In genomic region chrX:153352858-153353257, GRCh38 we compare ENCODE assay signal across 25 cellular contexts. TPM values are rescaled to one million over a fixed set of nuclear protein-coding genes. Genes with fewer than 3 reads are reported as not detected.
DNase-seq lines count a peak whose midpoint lies in the region; TF ChIP-seq lines count a peak whose summit lies in the region.
"Had no signal": no experiment of that assay in that cellular context is flagged by ENCODE, and none has a peak within 500 bp of the region (broad histone marks: within the 10 kb centered on the region; RNA-seq: fewer than 3 reads in every experiment).

No MANE protein-coding gene starts in this region.

- peaks cover 3 to 34% of the 10 kb centered on the region in 2 experiments; a peak in 2 of 3 replicates for H3K36me3 ChIP-seq in HEK293 (ENCODE audit: control insufficient read depth in 2 of 2, insufficient read depth in 1 of 2, low read length in 2 of 2)
- H3K36me3 ChIP-seq in OCI-LY1 (ENCODE audit: insufficient read depth, low read length): peaks cover 21% of the 10 kb centered on the region
- H3K36me3 ChIP-seq in parathyroid adenoma (ENCODE audit: control insufficient read depth, insufficient read depth, low read length): no peaks in the 10 kb centered on the region

- TF ChIP-seq CTCF in HEK293 (tag by site-specific recombination; IDR thresholded peaks at IDR 0.05) (no peak), OCI-LY1 (IDR thresholded peaks at IDR 0.05; ENCODE audit: low read length) (no peak), VCaP (conservative IDR thresholded peaks at IDR 0.05) (no peak), parathyroid adenoma (IDR thresholded peaks at IDR 0.05) (no peak), foreskin fibroblast (IDR thresholded peaks at IDR 0.05; ENCODE audit: low read depth, low read length) (no peak)

- H3K4me2 ChIP-seq in OCI-LY1 (ENCODE audit: low read length) (peak overlapping the region; percentile 48; the same call in 1 of the 2 replicates), parathyroid adenoma (ENCODE audit: low read length) (no peak overlapping the region)
- H3K4me2 ChIP-seq: A549; BLaER1 treated with 17β-estradiol and CSF1 and Interleukin-3, amounts not matched to agents 10 nM and 100 nM had no signal

- H3K4me1 ChIP-seq in HEK293 (ENCODE audit: control insufficient read depth, insufficient read depth, low read length): no peaks in the 10 kb centered on the region
- H3K4me1 ChIP-seq in OCI-LY1 (ENCODE audit: insufficient read depth, low read length, severe bottlenecking): peaks cover 56% of the 10 kb centered on the region
- peaks cover 32% of the 10 kb centered on the region for H3K4me1 ChIP-seq in parathyroid adenoma
- H3K4me1 ChIP-seq: A549; BLaER1 treated with 17β-estradiol and CSF1 and Interleukin-3, amounts not matched to agents 10 nM and 100 nM had no signal

- no peaks in the 10 kb centered on the region for H3K9me2 ChIP-seq in OCI-LY1 (ENCODE audit: low read depth, low read length)

- CTCF ChIA-PET in HEK293 (lab: Yijun Ruan, JAX): interaction anchor here (0.6 to 1.1 kb wide), 3 partner anchors 9 to 448 kb away, joined by 3 to 4 read pairs (median 4); no protein-coding TSS in a partner anchor

- H3K4me3 ChIP-seq in HEK293 (ENCODE audit: low read depth, low read length) (no peak overlapping the region), OCI-LY1 (ENCODE audit: low read depth, low read length, poor library complexity, severe bottlenecking) (peak overlapping the region; percentile 19), parathyroid adenoma (ENCODE audit: low read depth, low read length) (no peak overlapping the region), foreskin fibroblast (ENCODE audit: low read depth in 1 of 2, low read length in 2 of 2) (no peak overlapping the region)
- H3K4me3 ChIP-seq: A549; BLaER1 treated with 17β-estradiol and CSF1 and Interleukin-3, amounts not matched to agents 10 nM and 100 nM; GM12878 had no signal

- H3K9me3 ChIP-seq in HEK293 (ENCODE audit: control insufficient read depth, insufficient read depth, low read depth, low read length): no peaks in the 10 kb centered on the region
- H3K9me3 ChIP-seq in OCI-LY1 (ENCODE audit: low read length): no peaks in the 10 kb centered on the region
- H3K9me3 ChIP-seq in parathyroid adenoma (ENCODE audit: control insufficient read depth, low read length): no peaks in the 10 kb centered on the region
- H3K9me3 ChIP-seq: A549 had no signal

- no peak overlapping the region for H3K27ac ChIP-seq in HEK293 (ENCODE audit: extremely low read depth, low read depth, low read length)
- H3K27ac ChIP-seq in OCI-LY1 (ENCODE audit: low read depth, low read length, poor library complexity, severe bottlenecking): peak overlapping the region; percentile 97
- H3K27ac ChIP-seq in VCaP: 0 out of 2 replicates have a peak overlapping the region, but pooled peaks have one; percentile 39
- H3K27ac ChIP-seq in parathyroid adenoma: peak overlapping the region; percentile 62
- H3K27ac ChIP-seq: 22Rv1; A549; BLaER1 treated with 17β-estradiol and CSF1 and Interleukin-3, amounts not matched to agents 10 nM and 100 nM; C4-2B had no signal

- H3K79me2 ChIP-seq in OCI-LY1 (ENCODE audit: insufficient read depth, low read length): no peaks in the 10 kb centered on the region
- H3K79me2 ChIP-seq in parathyroid adenoma: no peaks in the 10 kb centered on the region

- POLR2A ChIA-PET in HEK293 (lab: Yijun Ruan, JAX): no interaction called here

- H3K9ac ChIP-seq in OCI-LY1 (ENCODE audit: low read length): peak overlapping the region; percentile 47; the same call in 1 of the 2 replicates
- H3K9ac ChIP-seq in parathyroid adenoma: no peak overlapping the region
- H3K9ac ChIP-seq: BLaER1 treated with 17β-estradiol and CSF1 and Interleukin-3, amounts not matched to agents 10 nM and 100 nM had no signal

- DNase-seq in mesenteric fat pad (ENCODE audit: low spot score): no peak
- no peak for DNase-seq in foreskin fibroblast
- DNase-seq in amygdala (lab: John Stamatoyannopoulos, UW): no peak
- DNase-seq: AML-193; CD4-positive, alpha-beta T cell; CD8-positive, alpha-beta T cell; DMS 273 treated with DMSO at 0.1 percent for 48 hours; DMS153; DMS53; DND-41; EL; GDM1 had no signal

- no peaks in the 10 kb centered on the region for H3K27me3 ChIP-seq in OCI-LY1 (ENCODE audit: insufficient read depth, low read length)
- no peaks in the 10 kb centered on the region for H3K27me3 ChIP-seq in parathyroid adenoma (ENCODE audit: control insufficient read depth, insufficient read depth, low read length)

- no peaks in the 10 kb centered on the region for H3F3A ChIP-seq in OCI-LY1 (ENCODE audit: insufficient read depth, low read length)

- H2AFZ ChIP-seq in OCI-LY1 (ENCODE audit: low read length) (no peak overlapping the region), parathyroid adenoma (no peak overlapping the region)

- no peaks in the 10 kb centered on the region for H4K20me1 ChIP-seq in OCI-LY1 (ENCODE audit: insufficient read depth, low read length)

TF ChIP-seq in HEK293, 187 proteins besides CTCF, POLR2A, EP300 and RAD21:
- peak; percentile 86 for TF ChIP-seq ZIC2 (tag by site-specific recombination; IDR thresholded peaks at IDR 0.05)
- TF ChIP-seq, protein P1, sequence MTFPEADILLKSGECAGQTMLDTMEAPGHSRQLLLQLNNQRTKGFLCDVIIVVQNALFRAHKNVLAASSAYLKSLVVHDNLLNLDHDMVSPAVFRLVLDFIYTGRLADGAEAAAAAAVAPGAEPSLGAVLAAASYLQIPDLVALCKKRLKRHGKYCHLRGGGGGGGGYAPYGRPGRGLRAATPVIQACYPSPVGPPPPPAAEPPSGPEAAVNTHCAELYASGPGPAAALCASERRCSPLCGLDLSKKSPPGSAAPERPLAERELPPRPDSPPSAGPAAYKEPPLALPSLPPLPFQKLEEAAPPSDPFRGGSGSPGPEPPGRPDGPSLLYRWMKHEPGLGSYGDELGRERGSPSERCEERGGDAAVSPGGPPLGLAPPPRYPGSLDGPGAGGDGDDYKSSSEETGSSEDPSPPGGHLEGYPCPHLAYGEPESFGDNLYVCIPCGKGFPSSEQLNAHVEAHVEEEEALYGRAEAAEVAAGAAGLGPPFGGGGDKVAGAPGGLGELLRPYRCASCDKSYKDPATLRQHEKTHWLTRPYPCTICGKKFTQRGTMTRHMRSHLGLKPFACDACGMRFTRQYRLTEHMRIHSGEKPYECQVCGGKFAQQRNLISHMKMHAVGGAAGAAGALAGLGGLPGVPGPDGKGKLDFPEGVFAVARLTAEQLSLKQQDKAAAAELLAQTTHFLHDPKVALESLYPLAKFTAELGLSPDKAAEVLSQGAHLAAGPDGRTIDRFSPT (tag by site-specific recombination; IDR thresholded peaks at IDR 0.05): no peak
TF ChIP-seq in HEK293: peak in this region for 1.

RNA-seq across cellular contexts. Expression of gene ZNF275, which starts 18.9 kb away (rescaled TPM):
- total RNA-seq in mesenteric fat pad: 21.3 TPM

RNA-seq across cellular contexts. Expression of gene PNMA6F, which starts 31.3 kb away (rescaled TPM):
- total RNA-seq in mesenteric fat pad: not detected
- total RNA-seq: A172; B cell; CD4-positive, alpha-beta T cell; CD8-positive, alpha-beta T cell; Daoy; GM12878 had no signal

RNA-seq across cellular contexts. Expression of gene PNMA6E, which starts 48.3 kb away (rescaled TPM):
- not detected for total RNA-seq in mesenteric fat pad
- total RNA-seq: A172; B cell; CD4-positive, alpha-beta T cell; CD8-positive, alpha-beta T cell; Daoy; G401; GM12878 had no signal

RNA-seq across cellular contexts. Expression of gene ZFP92, which starts 58.4 kb away (rescaled TPM):
- 5.4 TPM for total RNA-seq in mesenteric fat pad
- total RNA-seq: G401 had no signal
